ENCODE assay signal across 33 cellular contexts in the genomic region with DNA sequence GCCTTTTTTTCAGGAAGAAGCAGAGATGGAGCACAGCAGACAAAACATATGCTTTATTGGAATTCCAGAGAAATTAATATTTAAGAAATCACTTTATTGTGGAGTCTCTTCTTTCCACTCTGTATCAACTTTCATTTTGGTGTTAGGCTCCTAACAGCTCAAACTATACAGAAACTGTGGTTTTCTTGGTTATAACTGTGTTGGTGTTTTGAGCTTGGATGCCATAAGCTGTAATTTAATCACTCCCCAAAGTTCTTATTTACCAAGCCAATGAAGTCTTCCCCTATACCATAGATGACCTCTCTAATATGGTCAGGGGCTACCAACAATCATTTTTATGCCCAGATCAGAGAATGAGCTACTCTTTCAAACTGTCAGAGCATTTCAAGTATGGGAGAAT.
DNase-seq lines count a peak whose midpoint lies in the region; ATAC-seq and TF ChIP-seq lines count a peak whose summit lies in the region.
"Had no signal": no experiment of that assay in that cellular context is flagged by ENCODE, and none has a peak within 500 bp of the region (broad histone marks: within the 10 kb centered on the region; RNA-seq: fewer than 3 reads in every experiment).

No MANE protein-coding gene starts in this region.

- peak; percentile 56 for ATAC-seq in stimulated activated effector memory CD8-positive, alpha-beta T cell treated with anti-CD3 and anti-CD28 coated beads, Interleukin-12 subunit alpha, Interleukin-12 subunit beta, amount 100 ng/mL, for 72 hours
- ATAC-seq: A549; CD8-positive, alpha-beta T cell had no signal

- DNase-seq in A673 (ENCODE audit: low spot score) (no peak), SK-N-MC (ENCODE audit: low read depth, low spot score) (no peak), WERI-Rb-1 (no peak), DMS153 treated with DMSO at 0.1 percent for 48 hours (lab: John Stamatoyannopoulos, UW; ENCODE audit: unreplicated experiment) (no peak), inferior parietal cortex (ENCODE audit: extremely low spot score) (no peak)
- DNase-seq in stimulated activated effector memory CD8-positive, alpha-beta T cell treated with anti-CD3 and anti-CD28 coated beads, Interleukin-12 subunit alpha, Interleukin-12 subunit beta, amount 100 ng/mL, for 72 hours (ENCODE audit: low spot score in 2 of 2) = no peak
- DNase-seq: 8988T; ACHN; AML-193; BE2C; C1 segment of cervical spinal cord; Caco-2; Calu3; CD4-positive, alpha-beta memory T cell; CD4-positive, alpha-beta T cell; CD4-positive, CD25-positive, alpha-beta regulatory T cell; CD8-positive, alpha-beta memory T cell; CD8-positive, alpha-beta T cell; COR-L47; DMS 273 treated with DMSO at 0.1 percent for 48 hours; DMS153; DMS53; DMS79; DMS79 treated with DMSO at 0.1 percent for 48 hours; DND-41; EL had no signal

- peaks cover 22% of the 10 kb centered on the region for H3K36me3 ChIP-seq in A673 (ENCODE audit: insufficient read depth, low read length, poor library complexity, severe bottlenecking)
- peaks cover 24% of the 10 kb centered on the region for H3K36me3 ChIP-seq in SK-N-MC (ENCODE audit: insufficient read depth, low read length)
- H3K36me3 ChIP-seq in WERI-Rb-1 = no peaks in the 10 kb centered on the region
- H3K36me3 ChIP-seq: BE2C had no signal

- H3K9me3 Mint-ChIP-seq in stimulated activated effector memory CD8-positive, alpha-beta T cell treated with anti-CD3 and anti-CD28 coated beads, Interleukin-12 subunit alpha, Interleukin-12 subunit beta, amount 100 ng/mL, for 72 hours = peaks cover 5% of the 10 kb centered on the region

- H3K27ac ChIP-seq in A673 (ENCODE audit: low read depth, low read length, poor library complexity, severe bottlenecking) (peak overlapping the region; percentile 89), SK-N-MC (peak overlapping the region; percentile 99), WERI-Rb-1 (no peak overlapping the region)
- H3K27ac ChIP-seq: 22Rv1; A549; BLaER1; BLaER1 treated with 17β-estradiol and CSF1 and Interleukin-3, amounts not matched to agents 10 nM and 100 nM; C4-2B had no signal

- H3K4me1 Mint-ChIP-seq in stimulated activated effector memory CD8-positive, alpha-beta T cell treated with anti-CD3 and anti-CD28 coated beads, Interleukin-12 subunit alpha, Interleukin-12 subunit beta, amount 100 ng/mL, for 72 hours = peaks cover 12% of the 10 kb centered on the region
- H3K4me1 Mint-ChIP-seq: B cell had no signal

- CTCF ChIA-PET in A673 (lab: Charles Lee) = interaction anchor here (2.9 kb wide), 1 partner anchor 52 kb away, joined by 11 read pairs; no protein-coding TSS in a partner anchor

- H3K9me3 ChIP-seq in A673 (ENCODE audit: low read depth, low read length, poor library complexity, severe bottlenecking) (peaks cover 28% of the 10 kb centered on the region), SK-N-MC (ENCODE audit: low read depth, low read length) (peaks cover 15% of the 10 kb centered on the region; the same call in 1 of the 2 replicates), WERI-Rb-1 (ENCODE audit: severe bottlenecking) (no peaks in the 10 kb centered on the region)
- H3K9me3 ChIP-seq: BE2C had no signal

- POLR2A ChIA-PET in A673 (lab: Charles Lee; ENCODE audit: low non-redundant PET) = no interaction called here

- H3K36me3 Mint-ChIP-seq in stimulated activated effector memory CD8-positive, alpha-beta T cell treated with anti-CD3 and anti-CD28 coated beads, Interleukin-12 subunit alpha, Interleukin-12 subunit beta, amount 100 ng/mL, for 72 hours = peaks cover 21% of the 10 kb centered on the region

- no peak overlapping the region for H3K27ac Mint-ChIP-seq in stimulated activated effector memory CD8-positive, alpha-beta T cell treated with anti-CD3 and anti-CD28 coated beads, Interleukin-12 subunit alpha, Interleukin-12 subunit beta, amount 100 ng/mL, for 72 hours
- H3K27ac Mint-ChIP-seq: B cell; CD14-positive monocyte; CD4-positive, alpha-beta memory T cell; CD4-positive, alpha-beta T cell; CD8-positive, alpha-beta memory T cell; CD8-positive, alpha-beta T cell had no signal

- no peak overlapping the region for H3K4me3 Mint-ChIP-seq in stimulated activated effector memory CD8-positive, alpha-beta T cell treated with anti-CD3 and anti-CD28 coated beads, Interleukin-12 subunit alpha, Interleukin-12 subunit beta, amount 100 ng/mL, for 72 hours
- H3K4me3 Mint-ChIP-seq: B cell; CD14-positive monocyte; CD4-positive, alpha-beta memory T cell; CD4-positive, alpha-beta T cell; CD4-positive, CD25-positive, alpha-beta regulatory T cell; CD8-positive, alpha-beta memory T cell; CD8-positive, alpha-beta T cell had no signal

- intact Hi-C loops in A673 (cut with micrococcal nuclease; ENCODE audit: unreplicated experiment) = loop anchor here (5.0 kb wide), 2 partner anchors 1133 to 1557 kb away; no protein-coding TSS in a partner anchor

- BruUV-seq in A673 (replicated peaks; lab: Mats Ljungman, UMichigan) = no TSS peak

- H3K27me3 ChIP-seq in A673 (replicated peaks; ENCODE audit: insufficient read depth, low read depth, low read length, poor library complexity) = no peaks in the 10 kb centered on the region
- H3K27me3 ChIP-seq in WERI-Rb-1 (ENCODE audit: insufficient read depth, low read depth, severe bottlenecking) = no peaks in the 10 kb centered on the region
- H3K27me3 ChIP-seq: BE2C; BLaER1; BLaER1 treated with 17β-estradiol and CSF1 and Interleukin-3, amounts not matched to agents 10 nM and 100 nM had no signal

- peak overlapping the region; percentile 54 for H3K9ac ChIP-seq in SK-N-MC (ENCODE audit: insufficient read length)
- H3K9ac ChIP-seq: BLaER1; BLaER1 treated with 17β-estradiol and CSF1 and Interleukin-3, amounts not matched to agents 10 nM and 100 nM had no signal

- H3K4me1 ChIP-seq in A673 (ENCODE audit: insufficient read depth, low read length, poor library complexity, severe bottlenecking) = peaks cover 71% of the 10 kb centered on the region
- H3K4me1 ChIP-seq: A549, BE2C, BLaER1 had no signal

- TF ChIP-seq CTCF in A673 (conservative IDR thresholded peaks at IDR 0.05; ENCODE audit: low read depth, low read length) = no peak
- no peak for TF ChIP-seq CTCF in WERI-Rb-1 (IDR thresholded peaks at IDR 0.05; ENCODE audit: low read depth, low read length)

- H3K4me3 ChIP-seq in A673 (ENCODE audit: low read depth, low read length, poor library complexity, severe bottlenecking) (no peak overlapping the region), SK-N-MC (peak overlapping the region; percentile 70), WERI-Rb-1 (ENCODE audit: low read depth, low read length) (no peak overlapping the region)
- H3K4me3 ChIP-seq: A549; BLaER1; BLaER1 treated with 17β-estradiol and CSF1 and Interleukin-3, amounts not matched to agents 10 nM and 100 nM had no signal
